Comparison of ENCODE assay signal across 8 cellular contexts in the genomic region with DNA sequence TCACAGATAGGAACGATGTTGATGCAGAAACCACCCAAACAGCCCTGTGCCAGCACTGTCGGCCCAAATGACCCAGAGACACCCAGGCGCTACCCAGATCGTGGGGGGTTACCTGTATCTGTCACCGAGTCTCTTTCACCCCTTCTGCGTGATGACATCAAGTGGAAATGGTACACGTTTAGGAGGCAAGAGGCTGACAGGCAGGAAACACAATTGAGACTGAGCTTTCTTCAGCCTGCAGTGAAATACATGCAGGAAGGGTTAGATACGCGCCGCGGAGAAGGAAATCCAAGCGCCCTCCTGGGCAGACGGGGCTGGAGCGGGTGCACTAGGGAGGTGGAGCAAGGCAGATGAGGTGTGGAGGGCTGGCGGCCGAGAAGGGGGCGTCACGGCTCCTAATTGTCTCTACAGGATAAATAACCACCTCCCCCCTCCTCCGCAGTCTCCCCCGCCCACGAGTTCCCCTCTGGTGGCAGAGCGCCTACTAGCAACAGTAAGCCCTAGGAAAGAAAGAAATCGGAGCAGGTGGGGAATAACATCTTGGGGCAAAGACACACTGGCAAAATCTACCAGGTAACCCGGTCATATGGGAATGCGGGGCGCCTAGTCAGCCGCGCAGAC. TPM values are rescaled to one million over a fixed set of nuclear protein-coding genes. Genes with fewer than 3 reads are reported as not detected.
DNase-seq lines count a peak whose midpoint lies in the region; ATAC-seq lines count a peak whose summit lies in the region.

TSS of gene RNF152 (minus strand) at position 325 of the 621 bp plus-strand sequence. CDS start 76,544 bp downstream, outside the sequence.

- peak within 1 kb of the TSS; percentile 82 for H3K4me3 Mint-ChIP-seq in activated naive CD4-positive, alpha-beta T cell treated with anti-CD3 and anti-CD28 coated beads, Interleukin-2, amount 50 U/mL, for 24 hours

- peaks cover 16% of the 10 kb centered on the region for H3K27me3 Mint-ChIP-seq in activated naive CD4-positive, alpha-beta T cell treated with anti-CD3 and anti-CD28 coated beads, Interleukin-2, amount 50 U/mL, for 24 hours

- H3K9me3 Mint-ChIP-seq in activated naive CD4-positive, alpha-beta T cell treated with anti-CD3 and anti-CD28 coated beads, Interleukin-2, amount 50 U/mL, for 24 hours: no peaks in the 10 kb centered on the region

- intact Hi-C loops in head of caudate nucleus (cut with DNase I): loop anchor here (5.0 kb wide), 1 partner anchor 255 kb away; no protein-coding TSS in a partner anchor

- peak; percentile 45 for DNase-seq in EH (ENCODE audit: low read depth)
- peak; percentile 76 for DNase-seq in NCI-H345 (lab: John Stamatoyannopoulos, UW)
- peak in 38 of 42 donors; percentile 13 to 69 (median 42) for DNase-seq in head of caudate nucleus
- no peak for DNase-seq in occipital lobe (lab: John Stamatoyannopoulos, UW)
- no peak for DNase-seq in epidermal melanocyte (ENCODE audit: insufficient read length, low spot score)
- DNase-seq in HT-29 (ENCODE audit: low spot score): no peak

- H3K36me3 Mint-ChIP-seq in activated naive CD4-positive, alpha-beta T cell treated with anti-CD3 and anti-CD28 coated beads, Interleukin-2, amount 50 U/mL, for 24 hours: no peaks in the 10 kb centered on the region

- H3K27ac Mint-ChIP-seq in activated naive CD4-positive, alpha-beta T cell treated with anti-CD3 and anti-CD28 coated beads, Interleukin-2, amount 50 U/mL, for 24 hours: peak within 1 kb of the TSS; percentile 10

- peaks cover 12% of the 10 kb centered on the region for H3K4me1 Mint-ChIP-seq in activated naive CD4-positive, alpha-beta T cell treated with anti-CD3 and anti-CD28 coated beads, Interleukin-2, amount 50 U/mL, for 24 hours

- no peak for ATAC-seq in GM19467 (IDR thresholded peaks at IDR 0.05; ENCODE audit: unreplicated experiment)

RNA-seq across cellular contexts. Expression of gene RNF152, which starts in this region (rescaled TPM):
- total RNA-seq in occipital lobe: 97.9 TPM
- total RNA-seq in HT-29 (2014; rRNA removed; shearing (Covaris generic)): not detected in 2 replicates

Comparison
In these comparisons a context has a peak if more than half of its experiments do, and no peak if none do; other contexts are left out.
1. RNA of gene RNF152 (total RNA-seq): 97.9 TPM in occipital lobe (single experiment); not detected in HT-29; every median in the first group is over 10 times any median in the second.
2. DNase-seq: peak in EH (single experiment), NCI-H345 (single experiment) and head of caudate nucleus (38 of 42); none in occipital lobe (single experiment), epidermal melanocyte (single experiment) and HT-29 (single experiment).